Comparison of ENCODE assay signal across 8 cellular contexts in genomic region chr15:40054746-40055575, GRCh38. TPM values are rescaled to one million over a fixed set of nuclear protein-coding genes. Genes with fewer than 3 reads are reported as not detected.
A peak's percentile ranks its signal among the peaks of the same experiment; 100 is the strongest.
DNase-seq lines count a peak whose midpoint lies in the region; ATAC-seq and TF ChIP-seq lines count a peak whose summit lies in the region.

No MANE protein-coding gene starts in this region.

- H3K9me3 ChIP-seq in osteoblast (ENCODE audit: low read depth, low read length): no peaks in the 10 kb centered on the region

- H3K36me3 Mint-ChIP-seq in central memory CD8-positive, alpha-beta T cell (ENCODE audit: insufficient read depth): peaks cover 6% of the 10 kb centered on the region

- peaks cover 66% of the 10 kb centered on the region for H3K4me1 Mint-ChIP-seq in central memory CD8-positive, alpha-beta T cell

- DNase-seq in COLO668 (lab: John Stamatoyannopoulos, UW; ENCODE audit: unreplicated experiment) (peak; percentile 93), NCI-H526 treated with DMSO at 0.1 percent for 48 hours (lab: John Stamatoyannopoulos, UW) (peak; percentile 68), osteoblast (ENCODE audit: insufficient read length, low spot score, missing footprints) (peak; percentile 91), dedifferentiated amniotic fluid mesenchymal stem cell (ENCODE audit: extremely low spot score) (no peak)
- DNase-seq in central memory CD8-positive, alpha-beta T cell (ENCODE audit: low spot score in 2 of 2): no peak
- no peak for DNase-seq in stimulated activated CD4-positive, alpha-beta T cell treated with anti-CD3 and anti-CD28 coated beads, Interleukin-4, amount 100 ng/mL, for 24 hours

- TF ChIP-seq CTCF in osteoblast (IDR thresholded peaks at IDR 0.05; ENCODE audit: extremely low read depth, low read depth, low read length): no peak

- H3K4me3 ChIP-seq in osteoblast (ENCODE audit: insufficient read depth, low read length): no peak overlapping the region

- peaks cover 31% of the 10 kb centered on the region for H3K4me1 ChIP-seq in osteoblast (ENCODE audit: insufficient read depth, low read length)

- H3K27ac ChIP-seq in osteoblast (ENCODE audit: low read depth, low read length): peak overlapping the region; percentile 10

- ATAC-seq in GM18861 (IDR thresholded peaks at IDR 0.05; ENCODE audit: unreplicated experiment) (peak; percentile 55), HG03039 (IDR thresholded peaks at IDR 0.05; ENCODE audit: unreplicated experiment) (peak; percentile 65)
- ATAC-seq in central memory CD8-positive, alpha-beta T cell (replicated peaks; ENCODE audit: extremely low read depth, poor library complexity, severe bottlenecking): peak; percentile 66

- no peaks in the 10 kb centered on the region for H3K9me3 Mint-ChIP-seq in central memory CD8-positive, alpha-beta T cell

- H3K36me3 ChIP-seq in osteoblast (ENCODE audit: insufficient read depth, low read length): no peaks in the 10 kb centered on the region

- H3K27me3 Mint-ChIP-seq in central memory CD8-positive, alpha-beta T cell: no peaks in the 10 kb centered on the region

- H4K20me1 ChIP-seq in osteoblast (ENCODE audit: insufficient read depth, low read length): peaks cover 3% of the 10 kb centered on the region

- peak overlapping the region; percentile 57 for H3K27ac Mint-ChIP-seq in central memory CD8-positive, alpha-beta T cell (ENCODE audit: low read depth)

- no peaks in the 10 kb centered on the region for H3K27me3 ChIP-seq in osteoblast (ENCODE audit: insufficient read depth, low read length)

- H3K79me2 ChIP-seq in osteoblast (ENCODE audit: insufficient read depth, low read length): no peaks in the 10 kb centered on the region

- no peak overlapping the region for H3K4me2 ChIP-seq in osteoblast (ENCODE audit: insufficient read depth, low read length)

- peak overlapping the region; percentile 57 for H3K4me3 Mint-ChIP-seq in central memory CD8-positive, alpha-beta T cell

- no peak overlapping the region for H2AFZ ChIP-seq in osteoblast (ENCODE audit: low read length)

RNA-seq across cellular contexts. Expression of gene SRP14, which starts 16.0 kb away (rescaled TPM):
- 81.4 and 97.2 TPM in 2 replicates for total RNA-seq in osteoblast

RNA-seq across cellular contexts. Expression of gene BMF, which starts 53.7 kb away (rescaled TPM):
- total RNA-seq in osteoblast: 8.0 TPM in 2 replicates

Comparison
In these comparisons a context has a peak if more than half of its experiments do, and no peak if none do; other contexts are left out.
1. DNase-seq: peak in COLO668 (single experiment), NCI-H526 treated with DMSO at 0.1 percent for 48 hours (single experiment) and osteoblast (single experiment); none in central memory CD8-positive, alpha-beta T cell (0 of 2), dedifferentiated amniotic fluid mesenchymal stem cell (single experiment) and stimulated activated CD4-positive, alpha-beta T cell treated with anti-CD3 and anti-CD28 coated beads, Interleukin-4, amount 100 ng/mL, for 24 hours (single experiment).
2. Peak in every context shown above with its lines, with median percentiles within 50 percentile points of each other: ATAC-seq.